Comparison of ENCODE assay signal across 34 cellular contexts in genomic region chr6:40693767-40694166, GRCh38.
"Had no signal": no experiment of that assay in that cellular context is flagged by ENCODE, and none has a peak within 500 bp of the region (broad histone marks: within the 10 kb centered on the region; RNA-seq: fewer than 3 reads in every experiment).

No MANE protein-coding gene starts in this region.

- H3K36me3 Mint-ChIP-seq: activated CD4-positive, alpha-beta memory T cell treated with anti-CD3 and anti-CD28 coated beads for 36 hours; activated naive CD4-positive, alpha-beta T cell treated with anti-CD3 and anti-CD28 coated beads, Interleukin-2, amount 50 U/mL, for 72 hours; activated naive CD8-positive, alpha-beta T cell treated with anti-CD3 and anti-CD28 coated beads for 36 hours; WTC11 had no signal

- H3K27ac Mint-ChIP-seq: activated CD4-positive, alpha-beta memory T cell treated with anti-CD3 and anti-CD28 coated beads for 36 hours; activated CD4-positive, alpha-beta T cell treated with anti-CD3 and anti-CD28 coated beads for 36 hours; activated CD4-positive, alpha-beta T cell treated with anti-CD3 and anti-CD28 coated beads, Interleukin-2, amount 10 ng/mL, durations not matched to agents 24 days and 14 days; activated CD8-positive, alpha-beta T cell treated with anti-CD3 and anti-CD28 coated beads for 36 hours; activated naive CD4-positive, alpha-beta T cell treated with anti-CD3 and anti-CD28 coated beads for 36 hours; activated naive CD4-positive, alpha-beta T cell treated with anti-CD3 and anti-CD28 coated beads, Interleukin-2, amount 50 U/mL, for 72 hours; activated naive CD8-positive, alpha-beta T cell treated with anti-CD3 and anti-CD28 coated beads for 36 hours; activated T-cell treated with anti-CD3 and anti-CD28 coated beads, Interleukin-2, amount 50 U/mL, for 72 hours; activated T-helper 1 cell treated with anti-CD3 and anti-CD28 coated beads, Interleukin-12 subunit alpha, Interleukin-12 subunit beta, Interleukin-2, Interleukin-4 antibody, amounts not matched to agents 30 ng/mL and 10 ng/mL and 1 ng/mL, durations not matched to agents 14 hours and 24 hours and 36 hours; activated T-helper 17 cell treated with anti-CD3 and anti-CD28 coated beads, Interleukin-2, amount 50 U/mL, for 72 hours; T-helper 17 cell; WTC11 had no signal

- FAIRE-seq: astrocyte, TTC549 had no signal

- DNase-seq: activated CD4-positive, alpha-beta memory T cell treated with anti-CD3 and anti-CD28 coated beads for 36 hours; activated CD4-positive, alpha-beta T cell treated with anti-CD3 and anti-CD28 coated beads for 1 hour; activated CD4-positive, alpha-beta T cell treated with anti-CD3 and anti-CD28 coated beads for 36 hours; activated CD4-positive, alpha-beta T cell treated with anti-CD3 and anti-CD28 coated beads, Interleukin-2, amount 10 ng/mL, durations not matched to agents 24 days and 14 days; activated CD4-positive, alpha-beta T cell treated with anti-CD3 and anti-CD28 coated beads, Interleukin-2, amount 50 U/mL, for 1 hour; activated CD4-positive, alpha-beta T cell treated with anti-CD3 and anti-CD28 coated beads, Interleukin-2, amount 50 U/mL, for 4 hours; activated CD4-positive, CD25-positive, alpha-beta regulatory T cell; activated CD8-positive, alpha-beta memory T cell treated with anti-CD3 and anti-CD28 coated beads, Interleukin-2, amount 50 U/mL, for 4 hours; activated CD8-positive, alpha-beta T cell treated with anti-CD3 and anti-CD28 coated beads for 36 hours; activated effector memory CD4-positive, alpha-beta T cell treated with anti-CD3 and anti-CD28 coated beads, Interleukin-2, amount 50 U/mL, for 16 hours; activated gamma-delta T cell treated with Interleukin-2 at 50 U/mL for 16 hours; activated naive CD4-positive, alpha-beta T cell; activated naive CD4-positive, alpha-beta T cell treated with anti-CD3 and anti-CD28 coated beads for 36 hours; activated naive CD4-positive, alpha-beta T cell treated with anti-CD3 and anti-CD28 coated beads, Interleukin-2, amount 50 U/mL, for 16 hours; activated naive CD8-positive, alpha-beta T cell treated with anti-CD3 and anti-CD28 coated beads for 36 hours; activated T-cell treated with anti-CD3 and anti-CD28 coated beads for 4 hours; activated T-cell treated with anti-CD3 and anti-CD28 coated beads, Interleukin-2, amount 50 U/mL, for 1 hour; activated T-cell treated with anti-CD3 and anti-CD28 coated beads, Interleukin-2, amount 50 U/mL, for 4 hours; activated T-cell treated with anti-CD3 and anti-CD28 coated beads, Interleukin-2, amount 50 U/mL, for 72 hours; adrenal gland; amniotic stem cell; aorta; body of pancreas; brain microvascular endothelial cell; central memory CD4-positive, alpha-beta T cell; T-helper 17 cell; T-helper 9 cell had no signal

- H3K27me3 Mint-ChIP-seq: activated CD4-positive, alpha-beta memory T cell treated with anti-CD3 and anti-CD28 coated beads for 36 hours; activated naive CD8-positive, alpha-beta T cell treated with anti-CD3 and anti-CD28 coated beads for 36 hours had no signal

- H3K9me3 Mint-ChIP-seq: activated CD4-positive, alpha-beta memory T cell treated with anti-CD3 and anti-CD28 coated beads for 36 hours; activated CD4-positive, alpha-beta T cell treated with anti-CD3 and anti-CD28 coated beads, Interleukin-2, amount 10 ng/mL, durations not matched to agents 24 days and 14 days; activated CD8-positive, alpha-beta T cell treated with anti-CD3 and anti-CD28 coated beads for 36 hours; activated naive CD4-positive, alpha-beta T cell treated with anti-CD3 and anti-CD28 coated beads for 36 hours; activated naive CD4-positive, alpha-beta T cell treated with anti-CD3 and anti-CD28 coated beads, Interleukin-2, amount 50 U/mL, for 72 hours; activated naive CD8-positive, alpha-beta T cell treated with anti-CD3 and anti-CD28 coated beads for 36 hours; activated T-cell treated with anti-CD3 and anti-CD28 coated beads, Interleukin-2, amount 50 U/mL, for 4 hours; activated T-cell treated with anti-CD3 and anti-CD28 coated beads, Interleukin-2, amount 50 U/mL, for 72 hours; activated T-helper 1 cell treated with anti-CD3 and anti-CD28 coated beads, Interleukin-12 subunit alpha, Interleukin-12 subunit beta, Interleukin-2, Interleukin-4 antibody, amounts not matched to agents 30 ng/mL and 10 ng/mL and 1 ng/mL, durations not matched to agents 14 hours and 24 hours and 36 hours; activated T-helper 17 cell treated with anti-CD3 and anti-CD28 coated beads, Interleukin-2, amount 50 U/mL, for 72 hours; WTC11 had no signal

- H3K4me3 Mint-ChIP-seq: activated CD4-positive, alpha-beta memory T cell treated with anti-CD3 and anti-CD28 coated beads for 36 hours; activated CD4-positive, alpha-beta T cell treated with anti-CD3 and anti-CD28 coated beads for 36 hours; activated CD4-positive, alpha-beta T cell treated with anti-CD3 and anti-CD28 coated beads, Interleukin-2, amount 10 ng/mL, durations not matched to agents 24 days and 14 days; activated CD8-positive, alpha-beta T cell treated with anti-CD3 and anti-CD28 coated beads for 36 hours; activated naive CD4-positive, alpha-beta T cell treated with anti-CD3 and anti-CD28 coated beads for 36 hours; activated naive CD8-positive, alpha-beta T cell treated with anti-CD3 and anti-CD28 coated beads for 36 hours; activated T-cell treated with anti-CD3 and anti-CD28 coated beads, Interleukin-2, amount 50 U/mL, for 4 hours; activated T-cell treated with anti-CD3 and anti-CD28 coated beads, Interleukin-2, amount 50 U/mL, for 72 hours; activated T-helper 1 cell treated with anti-CD3 and anti-CD28 coated beads, Interleukin-12 subunit alpha, Interleukin-12 subunit beta, Interleukin-2, Interleukin-4 antibody, amounts not matched to agents 30 ng/mL and 10 ng/mL and 1 ng/mL, durations not matched to agents 14 hours and 24 hours and 36 hours; activated T-helper 17 cell treated with anti-CD3 and anti-CD28 coated beads, Interleukin-2, amount 50 U/mL, for 72 hours; T-helper 17 cell; WTC11 had no signal

- ATAC-seq: activated CD4-positive, alpha-beta T cell treated with anti-CD3 and anti-CD28 coated beads for 36 hours; activated CD4-positive, CD25-positive, alpha-beta regulatory T cell treated with anti-CD3 and anti-CD28 coated beads, Interleukin-2, amount 50 U/mL, for 24 hours; activated CD8-positive, alpha-beta T cell treated with anti-CD3 and anti-CD28 coated beads for 36 hours; activated naive CD4-positive, alpha-beta T cell treated with anti-CD3 and anti-CD28 coated beads, Interleukin-2, amount 50 U/mL, for 72 hours; activated T-cell treated with anti-CD3 and anti-CD28 coated beads, Interleukin-2, amount 50 U/mL, for 4 hours; activated T-cell treated with anti-CD3 and anti-CD28 coated beads, Interleukin-2, amount 50 U/mL, for 72 hours; activated T-helper 17 cell treated with anti-CD3 and anti-CD28 coated beads, Interleukin-2, amount 50 U/mL, for 72 hours; body of pancreas; T-helper 17 cell; WTC11 had no signal

- H3K4me1 Mint-ChIP-seq: activated CD4-positive, alpha-beta T cell treated with anti-CD3 and anti-CD28 coated beads for 36 hours; activated CD4-positive, alpha-beta T cell treated with anti-CD3 and anti-CD28 coated beads, Interleukin-2, amount 10 ng/mL, durations not matched to agents 24 days and 14 days; activated naive CD8-positive, alpha-beta T cell treated with anti-CD3 and anti-CD28 coated beads for 36 hours; activated T-helper 17 cell treated with anti-CD3 and anti-CD28 coated beads, Interleukin-2, amount 50 U/mL, for 72 hours; T-helper 17 cell had no signal
